In genomic region chr16:80997964-80998620, GRCh38 we compare ENCODE assay signal across 11 cellular contexts. TPM values are rescaled to one million over a fixed set of nuclear protein-coding genes. Genes with fewer than 3 reads are reported as not detected.
DNase-seq lines count a peak whose midpoint lies in the region; ATAC-seq and TF ChIP-seq lines count a peak whose summit lies in the region.
"Had no signal": no experiment of that assay in that cellular context is flagged by ENCODE, and none has a peak within 500 bp of the region (broad histone marks: within the 10 kb centered on the region; RNA-seq: fewer than 3 reads in every experiment).

No MANE protein-coding gene starts in this region.

- ATAC-seq in GM21447 (IDR thresholded peaks at IDR 0.05; ENCODE audit: unreplicated experiment): no peak

- no peaks in the 10 kb centered on the region for H3K27me3 Mint-ChIP-seq in activated naive CD8-positive, alpha-beta T cell treated with anti-CD3 and anti-CD28 coated beads for 36 hours

- peaks cover 54% of the 10 kb centered on the region for H3K36me3 Mint-ChIP-seq in activated naive CD8-positive, alpha-beta T cell treated with anti-CD3 and anti-CD28 coated beads for 36 hours

- H3K4me3 Mint-ChIP-seq in activated naive CD8-positive, alpha-beta T cell treated with anti-CD3 and anti-CD28 coated beads for 36 hours: peak overlapping the region; percentile 32

- no peak overlapping the region for H3K4me3 ChIP-seq in BLaER1
- H3K4me3 ChIP-seq in muscle layer of duodenum (ENCODE audit: low read depth in 1 of 2, low read length in 2 of 2): peak overlapping the region in 1 of 2 donors; percentile 28
- H3K4me3 ChIP-seq: HAP-1 had no signal

- H3K36me3 ChIP-seq in BLaER1 (peaks cover 22% of the 10 kb centered on the region), muscle layer of duodenum (ENCODE audit: control insufficient read depth in 1 of 2, insufficient read depth in 2 of 2, low read length in 2 of 2) (no peaks in the 10 kb centered on the region)
- H3K36me3 ChIP-seq: HAP-1 had no signal

- no peak overlapping the region for H3K9ac ChIP-seq in BLaER1

- peaks cover 57% of the 10 kb centered on the region for H3K4me1 Mint-ChIP-seq in activated naive CD8-positive, alpha-beta T cell treated with anti-CD3 and anti-CD28 coated beads for 36 hours

- CTCF ChIA-PET in HEK293T (lab: Yijun Ruan, JAX): interaction anchor here (0.6 to 0.7 kb wide), 2 partner anchors 9 to 79 kb away, joined by 3 read pairs; partner anchors contain the start of genes C16orf46 and CENPN

- H3K4me1 ChIP-seq in BLaER1 (peaks cover 13% of the 10 kb centered on the region), muscle layer of duodenum (ENCODE audit: control insufficient read depth in 1 of 2, insufficient read depth in 2 of 2, low read length in 2 of 2) (no peaks in the 10 kb centered on the region)

- POLR2A ChIA-PET in HEK293T (lab: Yijun Ruan, JAX): interaction anchor here (2.5 kb wide), 1 partner anchor 9 kb away, joined by 10 read pairs; the partner anchor contains the start of genes CENPN and CMC2

- H3K27ac Mint-ChIP-seq in activated naive CD8-positive, alpha-beta T cell treated with anti-CD3 and anti-CD28 coated beads for 36 hours: no peak overlapping the region

- no peaks in the 10 kb centered on the region for H3K27me3 ChIP-seq in BLaER1
- no peaks in the 10 kb centered on the region for H3K27me3 ChIP-seq in muscle layer of duodenum (ENCODE audit: low read depth, low read length)

- H3K9me3 ChIP-seq in BLaER1 (no peaks in the 10 kb centered on the region), muscle layer of duodenum (ENCODE audit: control insufficient read depth in 1 of 2, low read length in 2 of 2) (no peaks in the 10 kb centered on the region)
- H3K9me3 ChIP-seq: HAP-1 had no signal

- no peak overlapping the region for H3K27ac ChIP-seq in BLaER1
- peak overlapping the region; percentile 28 for H3K27ac ChIP-seq in muscle layer of duodenum (ENCODE audit: low read length)

- peak overlapping the region; percentile 45 for H3K4me2 ChIP-seq in BLaER1

- DNase-seq in HEK293T (ENCODE audit: extremely low spot score) (no peak), NCI-H2081 treated with DMSO at 0.1 percent for 48 hours (lab: John Stamatoyannopoulos, UW) (no peak), NCI-H146 (lab: John Stamatoyannopoulos, UW) (no peak), cortex of kidney (lab: John Stamatoyannopoulos, UW) (no peak)
- no peak for DNase-seq in activated naive CD8-positive, alpha-beta T cell treated with anti-CD3 and anti-CD28 coated beads for 36 hours
- DNase-seq: NCI-H187 treated with DMSO at 0.1 percent for 48 hours; stimulated activated CD4-positive, alpha-beta T cell treated with anti-CD3 and anti-CD28 coated beads, Interleukin-12 subunit alpha, Interleukin-12 subunit beta, amount 100 ng/mL, for 4 hours had no signal

- peaks cover 8% of the 10 kb centered on the region for H3K9me3 Mint-ChIP-seq in activated naive CD8-positive, alpha-beta T cell treated with anti-CD3 and anti-CD28 coated beads for 36 hours

- H4K20me1 ChIP-seq in BLaER1: no peaks in the 10 kb centered on the region

TF ChIP-seq in HEK293T, 16 proteins besides CTCF, POLR2A, EP300 and RAD21:
- TF ChIP-seq FOXM1 (IDR thresholded peaks at IDR 0.05; ENCODE audit: borderline replicate concordance) (no peak), SUZ12 (IDR thresholded peaks at IDR 0.05) (no peak), ZNF384 (IDR thresholded peaks at IDR 0.05) (0 out of 2 replicates have a peak, but pooled peaks have one; percentile 37), ARNT (IDR thresholded peaks at IDR 0.05) (no peak)

RNA-seq across cellular contexts. Expression of gene CMC2, which starts 8.6 kb away (rescaled TPM):
- total RNA-seq in activated naive CD8-positive, alpha-beta T cell treated with anti-CD3 and anti-CD28 coated beads for 36 hours: 100 to 1,000 TPM; 126 to 131 TPM

RNA-seq across cellular contexts. Expression of gene CENPN, which starts 8.9 kb away (rescaled TPM):
- 10 to 100 TPM; 62.5 to 70.3 TPM for total RNA-seq in activated naive CD8-positive, alpha-beta T cell treated with anti-CD3 and anti-CD28 coated beads for 36 hours

RNA-seq across cellular contexts. Expression of gene ATMIN, which starts 37.5 kb away (rescaled TPM):
- 10 to 100 TPM; 24.5 to 27.7 TPM for total RNA-seq in activated naive CD8-positive, alpha-beta T cell treated with anti-CD3 and anti-CD28 coated beads for 36 hours
